14 cellular contexts compared by ENCODE assay signal in genomic region chr17:2421315-2422147, GRCh38. TPM values are rescaled to one million over a fixed set of nuclear protein-coding genes. Genes with fewer than 3 reads are reported as not detected.
DNase-seq lines count a peak whose midpoint lies in the region; ATAC-seq, FAIRE-seq and TF ChIP-seq lines count a peak whose summit lies in the region.
"Had no signal": no experiment of that assay in that cellular context is flagged by ENCODE, and none has a peak within 500 bp of the region (broad histone marks: within the 10 kb centered on the region; RNA-seq: fewer than 3 reads in every experiment).

No MANE protein-coding gene starts in this region.

- H3K9me3 Mint-ChIP-seq in HFFc6 (no peaks in the 10 kb centered on the region), endothelial cell (ENCODE audit: unreplicated experiment) (no peaks in the 10 kb centered on the region)
- H3K9me3 Mint-ChIP-seq: stimulated activated naive CD8-positive, alpha-beta T cell treated with anti-CD3 and anti-CD28 coated beads, Interleukin-15, amount 100 ng/mL, for 72 hours had no signal

- no peak for TF ChIP-seq EP300 in GM12878 (IDR thresholded peaks at IDR 0.05; ENCODE audit: borderline replicate concordance in 1 of 2, control insufficient read depth in 1 of 2, low read depth in 2 of 2, low read length in 2 of 2)

- TF ChIP-seq POLR2A in GM12878 (IDR thresholded peaks at IDR 0.05; ENCODE audit: low read depth, low read length) (no peak), Peyer's patch (IDR thresholded peaks at IDR 0.05) (no peak)

- H3K4me2 ChIP-seq in GM12878 (ENCODE audit: control insufficient read depth, insufficient read depth): no peak overlapping the region

- POLR2A ChIA-PET in GM12878 (lab: Charles Lee): no interaction called here

- CTCF ChIA-PET in GM12878 (lab: Yijun Ruan, JAX): interaction anchor here (1.1 to 2.6 kb wide), 2 partner anchors 17 to 39 kb away, joined by 3 to 13 read pairs; no protein-coding TSS in a partner anchor

- no peak overlapping the region for H3K9ac ChIP-seq in GM12878 (ENCODE audit: control insufficient read depth, insufficient read depth, low read length)

- no peak overlapping the region for H3K4me3 Mint-ChIP-seq in HFFc6
- no peak overlapping the region for H3K4me3 Mint-ChIP-seq in endothelial cell (ENCODE audit: unreplicated experiment)
- H3K4me3 Mint-ChIP-seq: stimulated activated naive CD8-positive, alpha-beta T cell treated with anti-CD3 and anti-CD28 coated beads, Interleukin-15, amount 100 ng/mL, for 72 hours had no signal

- intact Hi-C loops in GM12878 (cut with micrococcal nuclease; ENCODE audit: unreplicated experiment) (no loop called here), mucosa of descending colon (cut with DNase I, micrococcal nuclease) (no loop called here)

- H3K27ac ChIP-seq in GM12878 (ENCODE audit: control insufficient read depth, insufficient read depth) (no peak overlapping the region), Peyer's patch (no peak overlapping the region)

- WGBS in GM12878 (ENCODE audit: insufficient coverage, insufficient replicate concordance, low lambda C conversion rate, missing lambda C conversion rate): 97% methylated on average over 24 of the region's 27 CpGs

- SMC1A ChIA-PET in GM12878 (lab: Charles Lee; ENCODE audit: uncharacterized antibody, unreplicated experiment): interaction anchor here (12.3 kb wide), 1 partner anchor 40 kb away, joined by 364 read pairs; no protein-coding TSS in a partner anchor

- no peak for FAIRE-seq in GM12878 (lab: Jason Lieb, UNC)
- FAIRE-seq: K562, RCC 7860 had no signal

- H3K4me3 ChIP-seq in BE2C (ENCODE audit: low read depth, low read length): no peak overlapping the region
- no peak overlapping the region for H3K4me3 ChIP-seq in GM12878
- no peak overlapping the region for H3K4me3 ChIP-seq in mucosa of descending colon
- no peak overlapping the region for H3K4me3 ChIP-seq in Peyer's patch
- H3K4me3 ChIP-seq: K562 had no signal

- in situ Hi-C loops in GM12878 (cut with MboI): loop anchor here (25.0 kb wide), 1 partner anchor 591 kb away; no protein-coding TSS in a partner anchor

- H3K27ac Mint-ChIP-seq in HFFc6: no peak overlapping the region
- H3K27ac Mint-ChIP-seq in endothelial cell (ENCODE audit: unreplicated experiment): no peak overlapping the region

- TF ChIP-seq RAD21 in GM12878 (IDR thresholded peaks at IDR 0.05; ENCODE audit: insufficient read depth, low read depth, low read length): peak; percentile 27

- no peaks in the 10 kb centered on the region for H3K79me2 ChIP-seq in GM12878 (ENCODE audit: control insufficient read depth, insufficient read depth, low read length)

- H3K9me3 ChIP-seq in BE2C: no peaks in the 10 kb centered on the region
- H3K9me3 ChIP-seq in GM12878 (replicated peaks; ENCODE audit: control insufficient read depth, insufficient read depth, low read length): no peaks in the 10 kb centered on the region
- no peaks in the 10 kb centered on the region for H3K9me3 ChIP-seq in mucosa of descending colon
- no peaks in the 10 kb centered on the region for H3K9me3 ChIP-seq in Peyer's patch

- H3K4me1 Mint-ChIP-seq in HFFc6 (ENCODE audit: low read depth) (peaks cover 6% of the 10 kb centered on the region), endothelial cell (ENCODE audit: unreplicated experiment) (no peaks in the 10 kb centered on the region)
- H3K4me1 Mint-ChIP-seq: stimulated activated naive CD8-positive, alpha-beta T cell treated with anti-CD3 and anti-CD28 coated beads, Interleukin-15, amount 100 ng/mL, for 72 hours had no signal

- ATAC-seq in GM12878 (no peak), mucosa of descending colon (peak; percentile 53), HG03439 (IDR thresholded peaks at IDR 0.05; ENCODE audit: unreplicated experiment) (no peak)
- ATAC-seq: activated CD4-positive, CD25-positive, alpha-beta regulatory T cell treated with anti-CD3 and anti-CD28 coated beads, Interleukin-2, amount 50 U/mL, for 24 hours; K562; stimulated activated naive CD8-positive, alpha-beta T cell treated with anti-CD3 and anti-CD28 coated beads, Interleukin-15, amount 100 ng/mL, for 72 hours had no signal

- H3K27me3 Mint-ChIP-seq in HFFc6 (ENCODE audit: insufficient read depth) (no peaks in the 10 kb centered on the region; the same call in 1 of the 2 replicates), endothelial cell (ENCODE audit: unreplicated experiment) (peaks cover 6% of the 10 kb centered on the region)
- H3K27me3 Mint-ChIP-seq: stimulated activated naive CD8-positive, alpha-beta T cell treated with anti-CD3 and anti-CD28 coated beads, Interleukin-15, amount 100 ng/mL, for 72 hours had no signal

- no TSS peak for BruUV-seq in GM12878 (replicated peaks; lab: Mats Ljungman, UMichigan)

- H3K4me1 ChIP-seq in BE2C: no peaks in the 10 kb centered on the region
- H3K4me1 ChIP-seq in GM12878 (ENCODE audit: control insufficient read depth, insufficient read depth, low read length): no peaks in the 10 kb centered on the region
- no peaks in the 10 kb centered on the region for H3K4me1 ChIP-seq in mucosa of descending colon (ENCODE audit: low read depth)
- H3K4me1 ChIP-seq in Peyer's patch: peaks cover 0 to 16% (median 0%) of the 10 kb centered on the region in 4 donors

- TF ChIP-seq CTCF in BE2C (IDR thresholded peaks at IDR 0.05; ENCODE audit: low read depth, low read length) (0 out of 2 replicates have a peak, but pooled peaks have one; percentile 10), HFFc6 (IDR thresholded peaks at IDR 0.05) (peak; percentile 44; the same call in 1 of the 2 replicates), GM12878 (IDR thresholded peaks at IDR 0.05 in 2 of 3, conservative IDR thresholded peaks at IDR 0.05 in 1 of 3; ENCODE audit: control insufficient read depth in 2 of 3, extremely low read depth in 1 of 3, insufficient read depth in 1 of 3, low read depth in 3 of 3, low read length in 3 of 3) (no peak; a peak in 1 of 6 replicates), mucosa of descending colon (IDR thresholded peaks at IDR 0.05) (no peak), Peyer's patch (IDR thresholded peaks at IDR 0.05) (peak in 3 of 6 experiments; percentile 12 to 28 (median 18)), endothelial cell (IDR thresholded peaks at IDR 0.05; ENCODE audit: unreplicated experiment) (no peak)

- H3K36me3 ChIP-seq in BE2C: 0 out of 2 replicates have a peak, but pooled peaks cover 3% of the 10 kb centered on the region
- H3K36me3 ChIP-seq in GM12878 (ENCODE audit: control insufficient read depth in 2 of 2, insufficient read depth in 2 of 2, low read length in 1 of 2): peaks cover 10 to 16% of the 10 kb centered on the region in 2 experiments; a peak in 2 of 4 replicates
- no peaks in the 10 kb centered on the region for H3K36me3 ChIP-seq in mucosa of descending colon (ENCODE audit: low read depth)
- H3K36me3 ChIP-seq in Peyer's patch: peaks cover 0 to 23% (median 0%) of the 10 kb centered on the region in 3 donors

- no peak overlapping the region for H2AFZ ChIP-seq in GM12878 (ENCODE audit: control insufficient read depth, low read depth, low read length)

- DNase-seq in BE2C (no peak), HFFc6 (no peak), GM12878 (ENCODE audit: low read depth, low spot score) (no peak), mucosa of descending colon (no peak), Peyer's patch (no peak), mucosa of gallbladder (ENCODE audit: low spot score) (no peak), endothelial cell (ENCODE audit: low spot score) (no peak)
- DNase-seq: GDM1; stimulated activated CD4-positive, alpha-beta T cell treated with anti-CD3 and anti-CD28 coated beads, Interleukin-12 subunit alpha, Interleukin-12 subunit beta, amount 100 ng/mL, for 4 hours; stimulated activated naive CD8-positive, alpha-beta T cell treated with anti-CD3 and anti-CD28 coated beads, Interleukin-15, amount 100 ng/mL, for 72 hours had no signal

- no peaks in the 10 kb centered on the region for H3K27me3 ChIP-seq in BE2C
- no peaks in the 10 kb centered on the region for H3K27me3 ChIP-seq in GM12878 (replicated peaks in 1 of 2; ENCODE audit: control insufficient read depth in 2 of 2, insufficient read depth in 2 of 2, low read length in 1 of 2)
- H3K27me3 ChIP-seq in Peyer's patch: no peaks in the 10 kb centered on the region

- H3K36me3 Mint-ChIP-seq in HFFc6 (ENCODE audit: low read depth) (0 out of 2 replicates have a peak, but pooled peaks cover 7% of the 10 kb centered on the region), endothelial cell (ENCODE audit: low read depth, unreplicated experiment) (peaks cover 23% of the 10 kb centered on the region)

- RAD21 ChIA-PET in GM12878 (lab: Charles Lee; ENCODE audit: unreplicated experiment): interaction anchor here (0.9 kb wide), 1 partner anchor 39 kb away, joined by 5 read pairs; no protein-coding TSS in a partner anchor

- no peaks in the 10 kb centered on the region for H4K20me1 ChIP-seq in GM12878 (ENCODE audit: control insufficient read depth, insufficient read depth)

RNA-seq across cellular contexts. Expression of gene MNT, which starts 20.7 kb away (rescaled TPM):
- polyA plus RNA-seq in BE2C (2012; ENCODE audit: insufficient read depth, insufficient read length, low read depth): 22.8 TPM
- 10 to 100 TPM; 19.4 to 25.4 (median 21.9) TPM for total RNA-seq in HFFc6 (2021; fragmentation: NEBNext Ultra II Directional; extraction: Animal tissue kit (Norgen Biotek cat#: 25700))
- total RNA-seq in GM12878 (2013; cell fraction: nucleolus; rRNA removed): 27.4 and 29.1 TPM in 2 replicates
- total RNA-seq in GM12878 (2014; rRNA removed) (5.7 and 8.2 TPM in 2 replicates), GM12878 (2014; rRNA removed; fragmentation: Illumina TruSeq; extraction: Trizol) (3.4 and 3.5 TPM in 2 replicates), GM12878 (2021) (13.7 and 15.9 TPM in 2 replicates), mucosa of descending colon (10 to 100 TPM; 22.8 to 39.1 (median 25.2) TPM), Peyer's patch (10 to 100 TPM in 3 of 4 donors, 1 to 10 TPM in 1; 9.5 to 57.8 (median 39.0) TPM), mucosa of gallbladder (44.0 TPM), endothelial cell (ENCODE audit: unreplicated experiment) (16.2 TPM)
- 4.3 TPM for polyA plus RNA-seq in GM12878 (2011; ENCODE audit: low read depth)
- polyA plus RNA-seq in GM12878 (2011; rRNA removed) (1.6 and 2.4 TPM in 2 replicates), GM12878 (2014; fragmentation: Illumina TruSeq; extraction: Trizol) (3.7 and 5.1 TPM in 2 replicates), GM12878 (2014; fragmentation: Nextera tagmentation; extraction: Ambion mirVana) (under 1 TPM; 0.31 to 0.35 TPM), GM12878 (2014; rRNA removed) (11.3 and 12.6 TPM in 2 replicates), GM12878 (2016; fragmentation: Nextera tagmentation; extraction: Ambion mirVana) (1 to 10 TPM; 3.8 TPM)
- 2.8 and 4.8 TPM in 2 replicates for polyA plus RNA-seq in GM12878 (2011; cell fraction: cytosol; rRNA removed)
- polyA plus RNA-seq in GM12878 (2011; cell fraction: nucleus; rRNA removed): 17.4 and 25.4 TPM in 2 replicates
- 11.0 and 15.3 TPM in 2 replicates for polyA plus RNA-seq in GM12878 (2012)
- 2.2 and 3.1 TPM in 2 replicates for polyA minus RNA-seq in GM12878 (2011; rRNA and poly(A)+ RNA removed)
- 2.2 and 4.4 TPM in 2 replicates for polyA minus RNA-seq in GM12878 (2011; cell fraction: cytosol; rRNA and poly(A)+ RNA removed)
- polyA minus RNA-seq in GM12878 (2011; cell fraction: nucleus; rRNA and poly(A)+ RNA removed): 5.1 and 7.1 TPM in 2 replicates

Comparison
In these comparisons a context has a peak if more than half of its experiments do, and no peak if none do; other contexts are left out.
1. CTCF ChIP-seq: peak in BE2C (single experiment) and HFFc6 (single experiment); none in GM12878 (0 of 3), mucosa of descending colon (single experiment) and endothelial cell (single experiment).